In genomic region chrX:3295731-3296130, GRCh38 we compare ENCODE assay signal across 16 cellular contexts. TPM values are rescaled to one million over a fixed set of nuclear protein-coding genes. Genes with fewer than 3 reads are reported as not detected.
DNase-seq lines count a peak whose midpoint lies in the region; TF ChIP-seq lines count a peak whose summit lies in the region.
"Had no signal": no experiment of that assay in that cellular context is flagged by ENCODE, and none has a peak within 500 bp of the region (broad histone marks: within the 10 kb centered on the region; RNA-seq: fewer than 3 reads in every experiment).

No MANE protein-coding gene starts in this region.

- H3K79me2 ChIP-seq in hepatocyte: no peaks in the 10 kb centered on the region

- H3K27ac ChIP-seq in SJCRH30 (no peak overlapping the region), caudate nucleus (ENCODE audit: low read depth, low read length) (no peak overlapping the region), hepatocyte (no peak overlapping the region)
- H3K27ac ChIP-seq: dorsolateral prefrontal cortex, foreskin keratinocyte, lower lobe of right lung had no signal

- no peak for TF ChIP-seq CTCF in hepatocyte (IDR thresholded peaks at IDR 0.05; ENCODE audit: poor library complexity)

- H3K9me2 ChIP-seq in hepatocyte (replicated peaks; ENCODE audit: insufficient read depth): no peaks in the 10 kb centered on the region

- DNase-seq in NCI-H1417 (lab: John Stamatoyannopoulos, UW) (peak in 2 of 3 experiments; percentile 6 to 13), NCI-H1417 treated with DMSO at 0.1 percent for 48 hours (lab: John Stamatoyannopoulos, UW) (no peak), H4 (ENCODE audit: low spot score) (peak; percentile 13), SJCRH30 (peak; percentile 45 to 60), iPS-NIHi7 (ENCODE audit: extremely low spot score) (peak; percentile 84), caudate nucleus (lab: John Stamatoyannopoulos, UW) (no peak), hepatocyte (ENCODE audit: low spot score) (no peak), RPMI8226 (no peak)
- DNase-seq: activated T-cell treated with anti-CD3 and anti-CD28 coated beads, Interleukin-2, amount 50 U/mL, for 24 hours; amniotic stem cell; dorsolateral prefrontal cortex; foreskin keratinocyte; KG1; lower lobe of right lung; NCI-H345; SHP77 treated with DMSO at 0.1 percent for 48 hours had no signal

- H4K20me1 ChIP-seq in hepatocyte (ENCODE audit: insufficient read depth, poor library complexity, severe bottlenecking): no peaks in the 10 kb centered on the region

- H3K36me3 ChIP-seq in SJCRH30 (no peaks in the 10 kb centered on the region), hepatocyte (replicated peaks; ENCODE audit: insufficient read depth, low read depth) (no peaks in the 10 kb centered on the region)
- H3K36me3 ChIP-seq: lower lobe of right lung had no signal

- no peak overlapping the region for H2AFZ ChIP-seq in hepatocyte

- WGBS in hepatocyte (ENCODE audit: low lambda C conversion rate, missing lambda C conversion rate): 70% methylated on average over 5 of the region's 5 CpGs

- H3K27me3 ChIP-seq in SJCRH30 (no peaks in the 10 kb centered on the region), hepatocyte (no peaks in the 10 kb centered on the region)
- H3K27me3 ChIP-seq: foreskin keratinocyte had no signal

- H3K4me1 ChIP-seq in SJCRH30 (no peaks in the 10 kb centered on the region), hepatocyte (ENCODE audit: insufficient read depth) (no peaks in the 10 kb centered on the region)
- H3K4me1 ChIP-seq: foreskin keratinocyte, lower lobe of right lung had no signal

- no peaks in the 10 kb centered on the region for H3K9me3 ChIP-seq in SJCRH30 (replicated peaks)
- H3K9me3 ChIP-seq in hepatocyte (ENCODE audit: low read depth): no peaks in the 10 kb centered on the region
- H3K9me3 ChIP-seq: lower lobe of right lung had no signal

- no peak overlapping the region for H3K4me3 ChIP-seq in SJCRH30
- no peak overlapping the region for H3K4me3 ChIP-seq in hepatocyte
- H3K4me3 ChIP-seq: dorsolateral prefrontal cortex, lower lobe of right lung had no signal

- no peak overlapping the region for H3K4me2 ChIP-seq in hepatocyte

RNA-seq across cellular contexts. Expression of gene MXRA5, which starts 50.7 kb away (rescaled TPM):
- not detected in 2 replicates for total RNA-seq in H4 (2014; rRNA removed; shearing (Covaris generic))
- 49.6 and 52.0 TPM in 2 replicates for total RNA-seq in SJCRH30 (2014; rRNA removed; shearing (Covaris generic))
- total RNA-seq in hepatocyte: 13.7 and 14.0 TPM in 2 replicates
- polyA plus RNA-seq in hepatocyte: 8.9 and 11.3 TPM in 2 replicates

Comparison
In these comparisons a context has a peak if more than half of its experiments do, and no peak if none do; other contexts are left out.
1. DNase-seq: peak in NCI-H1417 (2 of 3), H4 (single experiment), SJCRH30 (2 of 2) and iPS-NIHi7 (single experiment); none in NCI-H1417 treated with DMSO at 0.1 percent for 48 hours (single experiment), caudate nucleus (0 of 61), hepatocyte (single experiment) and RPMI8226 (single experiment).
2. RNA of gene MXRA5, which starts 50.7 kb away (total RNA-seq): 49.6 to 52.0 TPM in SJCRH30 and 13.7 to 14.0 TPM in hepatocyte; not detected in H4; every median in the first group is over 10 times any median in the second.